ENCODE assay signal across 20 cellular contexts in the genomic region with DNA sequence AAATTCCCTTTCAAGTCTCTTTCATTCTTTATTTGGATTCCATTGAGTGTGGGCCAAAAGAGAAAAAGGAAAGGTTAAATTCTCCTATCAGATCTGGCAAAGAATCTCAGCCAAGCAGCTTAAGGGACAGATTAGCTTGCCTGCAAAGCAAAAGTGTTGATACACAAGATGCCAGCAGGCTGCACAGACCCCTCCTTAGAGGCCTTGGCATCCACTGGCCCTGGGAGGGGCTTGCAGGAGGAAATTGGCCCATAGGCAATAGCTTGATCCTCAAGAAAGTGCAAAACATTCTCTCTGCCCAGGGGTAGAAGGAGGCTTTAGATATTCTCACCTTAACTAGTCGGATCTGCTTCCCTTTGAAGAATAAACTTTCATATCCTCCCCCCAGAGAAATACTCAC.
"Had no signal": no experiment of that assay in that cellular context is flagged by ENCODE, and none has a peak within 500 bp of the region (broad histone marks: within the 10 kb centered on the region; RNA-seq: fewer than 3 reads in every experiment).

No MANE protein-coding gene starts in this region.

- DNase-seq: activated CD4-positive, alpha-beta memory T cell treated with anti-CD3 and anti-CD28 coated beads for 36 hours; activated CD4-positive, alpha-beta T cell treated with anti-CD3 and anti-CD28 coated beads for 36 hours; activated CD8-positive, alpha-beta memory T cell treated with anti-CD3 and anti-CD28 coated beads, Interleukin-2, amount 10 ng/mL, durations not matched to agents 7 days and 5 days; activated effector memory CD4-positive, alpha-beta T cell treated with Interleukin-2 at 50 U/mL for 16 hours; activated naive CD4-positive, alpha-beta T cell treated with anti-CD3 and anti-CD28 coated beads, Interleukin-2, amount 50 U/mL, for 16 hours; activated T-cell treated with anti-CD3 and anti-CD28 coated beads, Interleukin-2, amount 50 U/mL, for 1 hour; brain microvascular endothelial cell; effector memory CD8-positive, alpha-beta T cell; hippocampal formation; left lung; mesenchymal stem cell; nucleus accumbens; right lobe of liver; stimulated activated naive CD8-positive, alpha-beta T cell treated with anti-CD3 and anti-CD28 coated beads, Interleukin-15, Interleukin-2, amounts not matched to agents 100 U/mL and 50 U/mL, for 24 hours; T-cell; upper lobe of left lung had no signal

- H3K4me1 Mint-ChIP-seq: activated CD8-positive, alpha-beta memory T cell treated with anti-CD3 and anti-CD28 coated beads, Interleukin-2, amount 10 ng/mL, durations not matched to agents 7 days and 5 days; T-cell had no signal

- H3K4me3 Mint-ChIP-seq: activated CD4-positive, alpha-beta memory T cell treated with anti-CD3 and anti-CD28 coated beads for 36 hours; activated CD4-positive, alpha-beta T cell treated with anti-CD3 and anti-CD28 coated beads for 36 hours; activated CD8-positive, alpha-beta memory T cell treated with anti-CD3 and anti-CD28 coated beads, Interleukin-2, amount 10 ng/mL, durations not matched to agents 7 days and 5 days; effector memory CD8-positive, alpha-beta T cell; natural killer cell treated with Interleukin-12 subunit alpha and Interleukin-12 subunit beta and Interleukin-15 and Interleukin-18, amount 100 ng/mL, for 72 hours; T-cell had no signal

- H3K4me1 ChIP-seq: left lung, right lobe of liver had no signal

- H3K9me3 Mint-ChIP-seq: activated CD4-positive, alpha-beta memory T cell treated with anti-CD3 and anti-CD28 coated beads for 36 hours; effector memory CD8-positive, alpha-beta T cell; natural killer cell treated with Interleukin-12 subunit alpha and Interleukin-12 subunit beta and Interleukin-15 and Interleukin-18, amount 100 ng/mL, for 72 hours; T-cell had no signal

- H3K9me3 ChIP-seq: left lung, right lobe of liver, upper lobe of left lung had no signal

- H3K27ac ChIP-seq: brain microvascular endothelial cell, left lung, right lobe of liver, SK-N-MC had no signal

- H3K27me3 ChIP-seq: brain microvascular endothelial cell, left lung, right lobe of liver, upper lobe of left lung had no signal

- H3K27ac Mint-ChIP-seq: activated CD4-positive, alpha-beta memory T cell treated with anti-CD3 and anti-CD28 coated beads for 36 hours; activated CD4-positive, alpha-beta T cell treated with anti-CD3 and anti-CD28 coated beads for 36 hours; activated CD8-positive, alpha-beta memory T cell treated with anti-CD3 and anti-CD28 coated beads, Interleukin-2, amount 10 ng/mL, durations not matched to agents 7 days and 5 days; effector memory CD8-positive, alpha-beta T cell; natural killer cell treated with Interleukin-12 subunit alpha and Interleukin-12 subunit beta and Interleukin-15 and Interleukin-18, amount 100 ng/mL, for 72 hours; progenitor cell of endocrine pancreas; T-cell had no signal

- H3K36me3 ChIP-seq: brain microvascular endothelial cell, left lung, right lobe of liver, upper lobe of left lung had no signal

- ATAC-seq: activated CD4-positive, alpha-beta T cell treated with anti-CD3 and anti-CD28 coated beads for 36 hours; activated CD8-positive, alpha-beta memory T cell treated with anti-CD3 and anti-CD28 coated beads, Interleukin-2, amount 10 ng/mL, durations not matched to agents 7 days and 5 days; effector memory CD8-positive, alpha-beta T cell; left lung; natural killer cell treated with Interleukin-12 subunit alpha and Interleukin-12 subunit beta and Interleukin-15 and Interleukin-18, amount 100 ng/mL, for 72 hours; stimulated activated naive CD8-positive, alpha-beta T cell treated with anti-CD3 and anti-CD28 coated beads, Interleukin-15, Interleukin-2, amounts not matched to agents 100 U/mL and 50 U/mL, for 24 hours; T-cell had no signal

- H3K36me3 Mint-ChIP-seq: activated CD4-positive, alpha-beta memory T cell treated with anti-CD3 and anti-CD28 coated beads for 36 hours; activated CD8-positive, alpha-beta memory T cell treated with anti-CD3 and anti-CD28 coated beads, Interleukin-2, amount 10 ng/mL, durations not matched to agents 7 days and 5 days; natural killer cell treated with Interleukin-12 subunit alpha and Interleukin-12 subunit beta and Interleukin-15 and Interleukin-18, amount 100 ng/mL, for 72 hours; T-cell had no signal

- H3K4me2 ChIP-seq: smooth muscle cell had no signal

- H3K27me3 Mint-ChIP-seq: progenitor cell of endocrine pancreas had no signal

- H3K4me3 ChIP-seq: left lung, right lobe of liver, SK-N-MC, smooth muscle cell, upper lobe of left lung had no signal
